Comparison of ENCODE assay signal across 26 cellular contexts in the genomic region with DNA sequence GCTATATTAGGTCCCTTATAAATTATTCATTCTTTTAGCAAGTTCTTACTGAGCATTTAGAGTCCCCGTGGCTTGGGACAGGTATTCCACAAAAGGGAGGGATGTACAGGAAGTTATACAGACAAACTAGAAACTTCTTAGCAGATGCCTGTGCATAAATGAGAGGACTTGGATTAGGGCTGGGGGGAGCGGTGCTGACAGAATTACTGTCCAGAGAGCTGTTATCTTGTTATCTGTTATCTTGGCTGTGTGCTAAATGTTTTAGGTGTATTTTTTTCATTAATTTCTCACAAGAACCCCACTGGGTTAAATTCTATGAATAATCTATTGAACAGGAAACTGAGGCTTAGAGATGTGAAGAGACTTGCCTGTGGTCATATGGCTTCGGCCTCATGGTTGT.
"Had no signal": no experiment of that assay in that cellular context is flagged by ENCODE, and none has a peak within 500 bp of the region (broad histone marks: within the 10 kb centered on the region; RNA-seq: fewer than 3 reads in every experiment).

No MANE protein-coding gene starts in this region.

- H3K27ac ChIP-seq: neural progenitor cell, ovary, parathyroid adenoma, psoas muscle, right lobe of liver, sigmoid colon, spleen, stomach, thoracic aorta, upper lobe of left lung, vagina had no signal

- H3K4me3 ChIP-seq: neural progenitor cell, ovary, psoas muscle, right lobe of liver, sigmoid colon, spleen, stomach, thoracic aorta, tibial nerve, upper lobe of left lung, vagina had no signal

- H3K9me3 ChIP-seq: ovary, psoas muscle, right lobe of liver, sigmoid colon, spleen, stomach, thoracic aorta, tibial nerve, upper lobe of left lung, vagina had no signal

- H3K36me3 ChIP-seq: neural progenitor cell, ovary, right lobe of liver, sigmoid colon, spleen, stomach, thoracic aorta, tibial nerve, upper lobe of left lung, vagina had no signal

- H3K4me1 ChIP-seq: neural progenitor cell, parathyroid adenoma, right lobe of liver, sigmoid colon, stomach, tibial nerve, upper lobe of left lung, vagina had no signal

- ATAC-seq: naive thymus-derived CD4-positive, alpha-beta T cell; natural killer cell; psoas muscle; right cardiac atrium; right lobe of liver; stimulated activated effector memory CD8-positive, alpha-beta T cell treated with anti-CD3 and anti-CD28 coated beads, Interleukin-12 subunit alpha, Interleukin-12 subunit beta, amount 100 ng/mL, for 72 hours; stimulated activated naive B cell treated with anti-CD40 and anti-IgM and Interleukin-4, amounts not matched to agents 10 μg/mL and 1 μg/mL and 100 μg/mL, for 72 hours had no signal

- H3K27me3 ChIP-seq: neural progenitor cell, ovary, right lobe of liver, sigmoid colon, spleen, stomach, tibial nerve, upper lobe of left lung, vagina had no signal

- DNase-seq: naive thymus-derived CD4-positive, alpha-beta T cell; natural killer cell; occipital lobe; ovary; posterior cingulate gyrus; psoas muscle; right cardiac atrium; right lobe of liver; sigmoid colon; small intestine; spleen; stimulated activated CD4-positive, alpha-beta T cell treated with anti-CD3 and anti-CD28 coated beads, Interleukin-12 subunit alpha, Interleukin-12 subunit beta, amount 100 ng/mL, for 4 hours; stimulated activated CD4-positive, alpha-beta T cell treated with anti-CD3 and anti-CD28 coated beads, Interleukin-2, amount 100 ng/mL, for 24 hours; stimulated activated CD4-positive, alpha-beta T cell treated with anti-CD3 and anti-CD28 coated beads, Interleukin-2, amount 100 ng/mL, for 48 hours; stimulated activated CD4-positive, alpha-beta T cell treated with anti-CD3 and anti-CD28 coated beads, Interleukin-4, amount 100 ng/mL, for 24 hours; stimulated activated naive B cell treated with anti-CD40 and anti-IgM and Interleukin-4, amounts not matched to agents 10 μg/mL and 1 μg/mL and 100 μg/mL, for 72 hours; stimulated activated naive CD4-positive, alpha-beta T cell treated with Interleukin-2 at 50 U/mL for 16 hours; stomach; trophoblast cell; upper lobe of left lung had no signal
